ENCODE assay signal across 21 cellular contexts in the genomic region with DNA sequence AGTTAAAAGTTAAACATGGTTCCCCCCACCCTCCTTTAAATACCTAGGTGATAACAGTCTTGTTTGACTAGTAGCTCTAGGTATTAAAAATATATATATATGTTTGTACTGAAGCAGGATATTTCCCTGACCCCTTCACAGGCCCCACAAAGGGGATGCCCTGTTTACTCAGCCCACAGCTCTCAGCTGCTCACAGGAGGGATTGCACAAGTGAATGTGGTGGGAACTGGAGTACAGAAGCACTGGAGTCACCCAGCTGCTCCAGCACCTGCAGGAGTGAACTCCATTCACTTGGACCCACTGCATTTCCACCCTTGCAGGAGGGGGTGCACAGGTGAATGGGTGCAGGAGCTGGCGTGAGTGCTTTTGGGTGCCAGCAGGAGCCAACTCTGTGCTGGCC.
DNase-seq lines count a peak whose midpoint lies in the region; ATAC-seq, FAIRE-seq and TF ChIP-seq lines count a peak whose summit lies in the region.
"Had no signal": no experiment of that assay in that cellular context is flagged by ENCODE, and none has a peak within 500 bp of the region (broad histone marks: within the 10 kb centered on the region; RNA-seq: fewer than 3 reads in every experiment).

No MANE protein-coding gene starts in this region.

- no peak overlapping the region for H4K91ac ChIP-seq in H1 (replicated peaks; ENCODE audit: insufficient read length, low read length)

- H3K56ac ChIP-seq in H1 (replicated peaks; ENCODE audit: insufficient read length, low read depth, low read length), result no peak overlapping the region

- no peaks in the 10 kb centered on the region for H3K23me2 ChIP-seq in H1 (ENCODE audit: low read depth, low read length)

- DNase-seq in NCI-H510A (lab: John Stamatoyannopoulos, UW) (peak; percentile 8), NCI-H510A treated with DMSO at 0.1 percent for 48 hours (lab: John Stamatoyannopoulos, UW) (no peak), H1 (ENCODE audit: low read depth in 1 of 2, low spot score in 2 of 2) (no peak), osteoblast (ENCODE audit: insufficient read length, low spot score, missing footprints) (peak; percentile 32), upper lobe of right lung (no peak), esophagus muscularis mucosa (ENCODE audit: extremely low spot score) (no peak)
- no peak for DNase-seq in stimulated activated CD8-positive, alpha-beta memory T cell treated with anti-CD3 and anti-CD28 coated beads, Interleukin-4, amount 100 ng/mL, for 48 hours
- DNase-seq: AML-193; Caco-2; CD4-positive, alpha-beta T cell; H7; HFFc6 had no signal

- H3K18ac ChIP-seq in H1 (ENCODE audit: extremely low read depth, low read length), result no peak overlapping the region

- H2AFZ ChIP-seq in H1 (ENCODE audit: low read length) (no peak overlapping the region), osteoblast (ENCODE audit: low read length) (no peak overlapping the region)
- H2AFZ ChIP-seq: GM23338 had no signal

- H4K5ac ChIP-seq in H1 (ENCODE audit: insufficient read length, low read depth, low read length), result no peak overlapping the region

- intact Hi-C loops in upper lobe of right lung (cut with DNase I), result no loop called here
- intact Hi-C loops in esophagus muscularis mucosa (cut with DNase I), result no loop called here

- 93% methylated on average over 1 of the region's 1 CpG; no CpG with 5 or more reads in 1 of the 2 experiments for WGBS in H1 (ENCODE audit: extremely low coverage in 1 of 2, insufficient coverage in 1 of 2, insufficient read length in 1 of 2, insufficient replicate concordance in 2 of 2, low coverage in 1 of 2, low lambda C conversion rate in 2 of 2, missing lambda C conversion rate in 1 of 2), 2 experiments
- 100% methylated on average over 1 of the region's 1 CpG for WGBS in esophagus muscularis mucosa

- no peak overlapping the region for H3K4me2 ChIP-seq in H1 (ENCODE audit: insufficient read depth in 1 of 2, low read depth in 2 of 2, low read length in 2 of 2)
- no peak overlapping the region for H3K4me2 ChIP-seq in osteoblast (ENCODE audit: insufficient read depth, low read length)
- H3K4me2 ChIP-seq: A549, GM23338 had no signal

- TF ChIP-seq CTCF in H1 (IDR thresholded peaks at IDR 0.05; ENCODE audit: control extremely low read depth in 1 of 3, insufficient read depth in 1 of 3, low read depth in 1 of 3, low read length in 3 of 3) (no peak), osteoblast (IDR thresholded peaks at IDR 0.05; ENCODE audit: extremely low read depth, low read depth, low read length) (no peak), upper lobe of right lung (IDR thresholded peaks at IDR 0.05) (no peak), esophagus muscularis mucosa (IDR thresholded peaks at IDR 0.05) (no peak)

- no peak overlapping the region for H3K4ac ChIP-seq in H1 (replicated peaks; ENCODE audit: insufficient read length, low read depth, low read length)

- peaks cover 0 to 2% (median 0%) of the 10 kb centered on the region in 4 experiments; a peak in 1 of 7 replicates for H3K4me1 ChIP-seq in H1 (replicated peaks in 1 of 4; ENCODE audit: control insufficient read depth in 3 of 4, insufficient read depth in 4 of 4, low read length in 3 of 4)
- peaks cover 15% of the 10 kb centered on the region for H3K4me1 ChIP-seq in osteoblast (ENCODE audit: insufficient read depth, low read length)
- peaks cover 4% of the 10 kb centered on the region for H3K4me1 ChIP-seq in upper lobe of right lung
- peaks cover 0 to 13% (median 9%) of the 10 kb centered on the region in 4 donors for H3K4me1 ChIP-seq in esophagus muscularis mucosa
- H3K4me1 ChIP-seq: Caco-2 had no signal

- peak; percentile 21 for ATAC-seq in upper lobe of right lung
- ATAC-seq: A549, GM23338, HCT116 had no signal

- no peak overlapping the region for H2BK120ac ChIP-seq in H1 (replicated peaks; ENCODE audit: low read depth, low read length)

- H3K4me3 ChIP-seq in H1 (ENCODE audit: extremely low read depth in 1 of 4, insufficient read depth in 2 of 4, low read depth in 3 of 4, low read length in 4 of 4) (no peak overlapping the region), osteoblast (ENCODE audit: insufficient read depth, low read length) (no peak overlapping the region), upper lobe of right lung (no peak overlapping the region), esophagus muscularis mucosa (no peak overlapping the region)
- H3K4me3 ChIP-seq: A549, GM23338 had no signal

- no peak overlapping the region for H2BK15ac ChIP-seq in H1 (ENCODE audit: low read length)

- H4K20me1 ChIP-seq in H1 (replicated peaks in 1 of 2; ENCODE audit: control insufficient read depth in 1 of 2, insufficient read depth in 2 of 2, low read length in 2 of 2) (no peaks in the 10 kb centered on the region), osteoblast (ENCODE audit: insufficient read depth, low read length) (no peaks in the 10 kb centered on the region)

- no peak for FAIRE-seq in H1 (lab: Jason Lieb, UNC)
- FAIRE-seq: A549, D721Med, GM12891, GM18507 had no signal

- H2AK5ac ChIP-seq in H1 (ENCODE audit: low read depth, low read length), result no peak overlapping the region

- no peak overlapping the region for H2BK5ac ChIP-seq in H1 (ENCODE audit: low read depth, low read length)

- H3K79me2 ChIP-seq in H1 (ENCODE audit: control insufficient read depth in 1 of 2, insufficient read depth in 2 of 2, low read length in 2 of 2), result no peaks in the 10 kb centered on the region
- no peaks in the 10 kb centered on the region for H3K79me2 ChIP-seq in osteoblast (ENCODE audit: insufficient read depth, low read length)

- H3K23ac ChIP-seq in H1 (ENCODE audit: insufficient read length), result no peak overlapping the region

- no peak overlapping the region for H4K8ac ChIP-seq in H1 (ENCODE audit: extremely low read depth, insufficient read depth, low read length)

- H3K14ac ChIP-seq in H1 (ENCODE audit: insufficient read length), result no peak overlapping the region

- no peak for TF ChIP-seq RAD21 in H1 (IDR thresholded peaks at IDR 0.05 in 1 of 2, conservative IDR thresholded peaks at IDR 0.05 in 1 of 2; ENCODE audit: low read depth in 2 of 2, low read length in 2 of 2)

- no peaks in the 10 kb centered on the region; the same call in 1 of the 2 replicates for H3K79me1 ChIP-seq in H1 (ENCODE audit: low read depth, low read length)

- H3K36me3 ChIP-seq in H1 (ENCODE audit: control insufficient read depth in 2 of 4, insufficient read depth in 4 of 4, low read length in 3 of 4) (no peaks in the 10 kb centered on the region; a peak in 1 of 8 replicates), osteoblast (ENCODE audit: insufficient read depth, low read length) (no peaks in the 10 kb centered on the region), upper lobe of right lung (no peaks in the 10 kb centered on the region), esophagus muscularis mucosa (no peaks in the 10 kb centered on the region)

- H3K27ac ChIP-seq in H1 (ENCODE audit: low read depth, low read length), result no peak overlapping the region
- H3K27ac ChIP-seq in osteoblast (ENCODE audit: low read depth, low read length), result no peak overlapping the region
- H3K27ac ChIP-seq in upper lobe of right lung, result no peak overlapping the region
- no peak overlapping the region for H3K27ac ChIP-seq in esophagus muscularis mucosa (replicated peaks in 1 of 4)
- H3K27ac ChIP-seq: 22Rv1, A549, C4-2B, HL-60 had no signal

- TF ChIP-seq EP300 in H1 (IDR thresholded peaks at IDR 0.05; ENCODE audit: borderline replicate concordance in 1 of 2, low read depth in 2 of 2, low read length in 2 of 2) (no peak), esophagus muscularis mucosa (IDR thresholded peaks at IDR 0.05) (no peak)

- no peak overlapping the region for H2BK12ac ChIP-seq in H1 (ENCODE audit: low read depth, low read length)

- 0 out of 2 replicates have a peak overlapping the region, but pooled peaks have one; percentile 32 for H2BK20ac ChIP-seq in H1 (ENCODE audit: low read length)

- POLR2A ChIA-PET in H1 (lab: Charles Lee; ENCODE audit: partially characterized antibody), result no interaction called here

- H3K9me3 ChIP-seq in H1 (ENCODE audit: insufficient read depth in 2 of 2, low read depth in 1 of 2, low read length in 1 of 2) (peaks cover 0 to 9% of the 10 kb centered on the region in 2 experiments; a peak in 1 of 4 replicates), osteoblast (ENCODE audit: low read depth, low read length) (no peaks in the 10 kb centered on the region), upper lobe of right lung (no peaks in the 10 kb centered on the region), esophagus muscularis mucosa (no peaks in the 10 kb centered on the region)
- H3K9me3 ChIP-seq: A549, Caco-2 had no signal

- H3K9ac ChIP-seq in H1 (replicated peaks in 1 of 4; ENCODE audit: extremely low read depth in 1 of 4, low read depth in 3 of 4, low read length in 3 of 4), result no peak overlapping the region

- no peaks in the 10 kb centered on the region for H3K27me3 ChIP-seq in H1 (replicated peaks in 1 of 4; ENCODE audit: control insufficient read depth in 3 of 4, extremely low read depth in 1 of 4, insufficient read depth in 3 of 4, low read length in 3 of 4)
- H3K27me3 ChIP-seq in osteoblast (ENCODE audit: insufficient read depth, low read length), result no peaks in the 10 kb centered on the region
- H3K27me3 ChIP-seq in upper lobe of right lung, result no peaks in the 10 kb centered on the region
- H3K27me3 ChIP-seq in esophagus muscularis mucosa, result no peaks in the 10 kb centered on the region

- CTCF ChIA-PET in H1 (lab: Charles Lee; ENCODE audit: partially characterized antibody), result interaction anchor here (2.0 kb wide), 1 partner anchor 25 kb away, joined by 5 read pairs; no protein-coding TSS in a partner anchor

- TF ChIP-seq POLR2A in H1 (IDR thresholded peaks at IDR 0.05; ENCODE audit: control extremely low read depth in 1 of 2, low read depth in 2 of 2, low read length in 2 of 2), result no peak
- no peak for TF ChIP-seq POLR2A in esophagus muscularis mucosa (IDR thresholded peaks at IDR 0.05; ENCODE audit: low read depth)

TF ChIP-seq in H1, 55 proteins besides CTCF, POLR2A, EP300 and RAD21 (continues in another document):
- TF ChIP-seq KDM5A (IDR thresholded peaks at IDR 0.05; ENCODE audit: low read length), result no peak
- no peak for TF ChIP-seq CEBPB (IDR thresholded peaks at IDR 0.05; ENCODE audit: low read depth, low read length)
- TF ChIP-seq MAX (IDR thresholded peaks at IDR 0.05), result no peak
- TF ChIP-seq FOSL1 (IDR thresholded peaks at IDR 0.05; ENCODE audit: insufficient read depth, low read depth, low read length), result no peak
- no peak for TF ChIP-seq PHF8 (conservative IDR thresholded peaks at IDR 0.05; ENCODE audit: low read depth, low read length)
- no peak for TF ChIP-seq CTBP2 (IDR thresholded peaks at IDR 0.05; ENCODE audit: borderline replicate concordance, insufficient read depth, insufficient read length, low read length)
- no peak for TF ChIP-seq JUN (IDR thresholded peaks at IDR 0.05; ENCODE audit: low read depth, low read length)
- no peak for TF ChIP-seq RFX5 (IDR thresholded peaks at IDR 0.05; ENCODE audit: borderline replicate concordance, low read depth, low read length)
- TF ChIP-seq CHD2 (IDR thresholded peaks at IDR 0.05; ENCODE audit: low read length), result no peak
- TF ChIP-seq ZNF274 (IDR thresholded peaks at IDR 0.05; ENCODE audit: borderline replicate concordance, extremely low read depth, low read length), result no peak

Comparison
In these comparisons a context has a peak if more than half of its experiments do, and no peak if none do; other contexts are left out.
1. DNase-seq: peak in NCI-H510A (single experiment) and osteoblast (single experiment); none in NCI-H510A treated with DMSO at 0.1 percent for 48 hours (single experiment), H1 (0 of 2), upper lobe of right lung (single experiment), stimulated activated CD8-positive, alpha-beta memory T cell treated with anti-CD3 and anti-CD28 coated beads, Interleukin-4, amount 100 ng/mL, for 48 hours (single experiment) and esophagus muscularis mucosa (single experiment).